28 cellular contexts compared by ENCODE assay signal in genomic region chr18:58668211-58668610, GRCh38. TPM values are rescaled to one million over a fixed set of nuclear protein-coding genes. Genes with fewer than 3 reads are reported as not detected.
DNase-seq lines count a peak whose midpoint lies in the region; ATAC-seq, FAIRE-seq and TF ChIP-seq lines count a peak whose summit lies in the region.
"Had no signal": no experiment of that assay in that cellular context is flagged by ENCODE, and none has a peak within 500 bp of the region (broad histone marks: within the 10 kb centered on the region; RNA-seq: fewer than 3 reads in every experiment).

No MANE protein-coding gene starts in this region.

- H3K27ac Mint-ChIP-seq in stimulated activated naive B cell treated with anti-CD40 and anti-IgM and Interleukin-4, amounts not matched to agents 10 μg/mL and 1 μg/mL and 100 μg/mL, for 72 hours: no peak overlapping the region
- H3K27ac Mint-ChIP-seq: activated CD4-positive, alpha-beta memory T cell treated with anti-CD3 and anti-CD28 coated beads for 36 hours; activated naive CD8-positive, alpha-beta T cell treated with anti-CD3 and anti-CD28 coated beads, Interleukin-2, amount 10 ng/mL, durations not matched to agents 7 days and 5 days; CD8-positive, alpha-beta T cell; natural killer cell; T-helper 17 cell had no signal

- no peak overlapping the region for H3K4me3 Mint-ChIP-seq in stimulated activated naive B cell treated with anti-CD40 and anti-IgM and Interleukin-4, amounts not matched to agents 10 μg/mL and 1 μg/mL and 100 μg/mL, for 72 hours
- H3K4me3 Mint-ChIP-seq: activated CD4-positive, alpha-beta memory T cell treated with anti-CD3 and anti-CD28 coated beads for 36 hours; activated naive CD8-positive, alpha-beta T cell treated with anti-CD3 and anti-CD28 coated beads, Interleukin-2, amount 10 ng/mL, durations not matched to agents 7 days and 5 days; CD8-positive, alpha-beta T cell; natural killer cell; T-helper 17 cell had no signal

- CTCF ChIA-PET in HCT116 (lab: Charles Lee) (no interaction called here), RWPE1 (lab: Yijun Ruan, JAX) (no interaction called here)

- POLR2A ChIA-PET in HCT116 (lab: Charles Lee): interaction anchor here (0.9 to 1.2 kb wide), 2 partner anchors 9 to 136 kb away, joined by 3 read pairs; no protein-coding TSS in a partner anchor
- POLR2A ChIA-PET in RWPE1 (lab: Yijun Ruan, JAX; ENCODE audit: low non-redundant PET): no interaction called here

- H4K20me1 ChIP-seq in HCT116 (ENCODE audit: insufficient read depth): no peaks in the 10 kb centered on the region
- H4K20me1 ChIP-seq in keratinocyte (ENCODE audit: control insufficient read depth, extremely low read depth, insufficient read depth, low read length): no peaks in the 10 kb centered on the region

- TF ChIP-seq CTCF in HCT116 (IDR thresholded peaks at IDR 0.05 in 2 of 3, conservative IDR thresholded peaks at IDR 0.05 in 1 of 3; ENCODE audit: borderline replicate concordance in 1 of 3, insufficient read depth in 1 of 3, low read depth in 2 of 3, low read length in 2 of 3) (no peak), RWPE1 (conservative IDR thresholded peaks at IDR 0.05; ENCODE audit: low read depth) (no peak), keratinocyte (optimal IDR thresholded peaks at IDR 0.05 in 1 of 3, IDR thresholded peaks at IDR 0.05 in 1 of 3, conservative IDR thresholded peaks at IDR 0.05 in 1 of 3; ENCODE audit: extremely low read depth in 1 of 3, insufficient read depth in 2 of 3, low read length in 3 of 3) (no peak)

- no peaks in the 10 kb centered on the region for H3K9me3 Mint-ChIP-seq in stimulated activated naive B cell treated with anti-CD40 and anti-IgM and Interleukin-4, amounts not matched to agents 10 μg/mL and 1 μg/mL and 100 μg/mL, for 72 hours
- H3K9me3 Mint-ChIP-seq: activated CD4-positive, alpha-beta memory T cell treated with anti-CD3 and anti-CD28 coated beads for 36 hours; CD8-positive, alpha-beta T cell; natural killer cell had no signal

- no peaks in the 10 kb centered on the region for H3K9me1 ChIP-seq in keratinocyte (ENCODE audit: control insufficient read depth, extremely low read depth, insufficient read depth, low read length)

- peaks cover 44 to 71% of the 10 kb centered on the region in 2 donors for H3K4me1 Mint-ChIP-seq in stimulated activated naive B cell treated with anti-CD40 and anti-IgM and Interleukin-4, amounts not matched to agents 10 μg/mL and 1 μg/mL and 100 μg/mL, for 72 hours

- no peak for TF ChIP-seq POLR2A in HCT116 (IDR thresholded peaks at IDR 0.05; ENCODE audit: borderline replicate concordance, extremely low read depth, insufficient read depth, insufficient read length)

- H3K36me3 Mint-ChIP-seq in stimulated activated naive B cell treated with anti-CD40 and anti-IgM and Interleukin-4, amounts not matched to agents 10 μg/mL and 1 μg/mL and 100 μg/mL, for 72 hours: peaks cover 6 to 11% of the 10 kb centered on the region in 2 donors
- H3K36me3 Mint-ChIP-seq: natural killer cell had no signal

- H3K4me1 ChIP-seq in HCT116 (ENCODE audit: control insufficient read depth in 1 of 2, insufficient read depth in 2 of 2, low read length in 2 of 2) (peaks cover 46 to 61% of the 10 kb centered on the region in 2 experiments), keratinocyte (ENCODE audit: control insufficient read depth, extremely low read depth, insufficient read depth, low read length) (peaks cover 43% of the 10 kb centered on the region)

- peaks cover 15% of the 10 kb centered on the region for H3K79me2 ChIP-seq in HCT116 (ENCODE audit: insufficient read depth, low read length)
- H3K79me2 ChIP-seq in keratinocyte (ENCODE audit: control insufficient read depth, insufficient read depth, low read length): peaks cover 15% of the 10 kb centered on the region

- ATAC-seq in HCT116: no peak
- ATAC-seq in GM18873 (IDR thresholded peaks at IDR 0.05; ENCODE audit: low FRiP score, unreplicated experiment): no peak
- no peak for ATAC-seq in stimulated activated naive B cell treated with anti-CD40 and anti-IgM and Interleukin-4, amounts not matched to agents 10 μg/mL and 1 μg/mL and 100 μg/mL, for 72 hours (replicated peaks)
- ATAC-seq: activated CD4-positive, CD25-positive, alpha-beta regulatory T cell treated with anti-CD3 and anti-CD28 coated beads, Interleukin-2, amount 50 U/mL, for 24 hours; CD8-positive, alpha-beta T cell; gastroesophageal sphincter; HepG2; natural killer cell; stimulated activated naive CD8-positive, alpha-beta T cell treated with anti-CD3 and anti-CD28 coated beads, Interleukin-15, Interleukin-2, amounts not matched to agents 100 U/mL and 50 U/mL, for 24 hours; T-helper 17 cell had no signal

- BruUV-seq in HCT116 (replicated peaks; lab: Mats Ljungman, UMichigan): no TSS peak

- H3K27me3 ChIP-seq in HCT116 (ENCODE audit: insufficient read depth, low read length): no peaks in the 10 kb centered on the region
- no peaks in the 10 kb centered on the region for H3K27me3 ChIP-seq in keratinocyte (ENCODE audit: control insufficient read depth, extremely low read depth, insufficient read depth, low read length)
- H3K27me3 ChIP-seq: Peyer's patch had no signal

- FAIRE-seq in keratinocyte (lab: Jason Lieb, UNC): no peak
- FAIRE-seq: endometrium, HepG2 had no signal

- no peaks in the 10 kb centered on the region for H3K27me3 Mint-ChIP-seq in stimulated activated naive B cell treated with anti-CD40 and anti-IgM and Interleukin-4, amounts not matched to agents 10 μg/mL and 1 μg/mL and 100 μg/mL, for 72 hours
- H3K27me3 Mint-ChIP-seq: activated CD4-positive, alpha-beta memory T cell treated with anti-CD3 and anti-CD28 coated beads for 36 hours; activated naive CD8-positive, alpha-beta T cell treated with anti-CD3 and anti-CD28 coated beads, Interleukin-2, amount 10 ng/mL, durations not matched to agents 7 days and 5 days; T-helper 17 cell had no signal

- dilution Hi-C loops in keratinocyte (cut with MboI; ENCODE audit: extremely low pct_ligation_motif_present, low sequenced_read_pairs): no loop called here

- H2AFZ ChIP-seq in HCT116 (ENCODE audit: low read depth, low read length, poor library complexity, severe bottlenecking): no peak overlapping the region
- no peak overlapping the region for H2AFZ ChIP-seq in keratinocyte (ENCODE audit: control insufficient read depth, low read length)

- H3K27ac ChIP-seq in HCT116 (ENCODE audit: low read depth, low read length): peak overlapping the region; percentile 80
- H3K27ac ChIP-seq in RWPE1: peak overlapping the region; percentile 68
- H3K27ac ChIP-seq in keratinocyte (ENCODE audit: control insufficient read depth, insufficient read depth, low read length): peak overlapping the region; percentile 93
- H3K27ac ChIP-seq: 22Rv1, gastroesophageal sphincter, HL-60, Peyer's patch had no signal

- H3K36me3 ChIP-seq in HCT116 (ENCODE audit: control insufficient read depth in 1 of 2, insufficient read depth in 2 of 2, low read length in 2 of 2): no peaks in the 10 kb centered on the region
- H3K36me3 ChIP-seq in keratinocyte (ENCODE audit: control insufficient read depth in 2 of 2, extremely low read depth in 1 of 2, insufficient read depth in 2 of 2, low read length in 2 of 2): no peaks in the 10 kb centered on the region
- H3K36me3 ChIP-seq: gastroesophageal sphincter, Peyer's patch had no signal

- H3K4me3 ChIP-seq in HCT116 (replicated peaks in 1 of 2; ENCODE audit: low read depth in 1 of 2, low read length in 2 of 2) (0 out of 4 replicates have a peak overlapping the region, but pooled peaks of 1 of the 2 experiments have one; percentile 19), keratinocyte (ENCODE audit: control insufficient read depth in 2 of 3, extremely low read depth in 1 of 3, insufficient read depth in 2 of 3, low read depth in 1 of 3, low read length in 3 of 3) (no peak overlapping the region)
- H3K4me3 ChIP-seq: gastroesophageal sphincter, Peyer's patch had no signal

- intact Hi-C loops in HCT116 (cut with micrococcal nuclease): loop anchor here (5.0 kb wide), 1 partner anchor 56 kb away; no protein-coding TSS in a partner anchor

- H3K9me3 ChIP-seq in HCT116 (ENCODE audit: control insufficient read depth in 1 of 2, insufficient read depth in 1 of 2, low read depth in 1 of 2, low read length in 2 of 2): no peaks in the 10 kb centered on the region
- no peaks in the 10 kb centered on the region for H3K9me3 ChIP-seq in keratinocyte (ENCODE audit: control insufficient read depth, low read depth, low read length)
- H3K9me3 ChIP-seq: gastroesophageal sphincter, Peyer's patch had no signal

- no peak for TF ChIP-seq RAD21 in HCT116 (IDR thresholded peaks at IDR 0.05; ENCODE audit: low read depth)

- no peaks in the 10 kb centered on the region for H3K9me2 ChIP-seq in HCT116 (ENCODE audit: insufficient read depth)

- DNase-seq in DMS53 (lab: John Stamatoyannopoulos, UW) (peak; percentile 29), DMS53 treated with DMSO at 0.1 percent for 48 hours (lab: John Stamatoyannopoulos, UW; ENCODE audit: unreplicated experiment) (no peak), HCT116 (ENCODE audit: low read depth, low spot score) (peak; percentile 22), RWPE1 (ENCODE audit: low spot score) (no peak), keratinocyte (ENCODE audit: low read depth, low spot score) (no peak), NCI-H526 (lab: John Stamatoyannopoulos, UW) (no peak)
- no peak for DNase-seq in stimulated activated naive B cell treated with anti-CD40 and anti-IgM and Interleukin-4, amounts not matched to agents 10 μg/mL and 1 μg/mL and 100 μg/mL, for 72 hours
- DNase-seq: activated CD4-positive, alpha-beta memory T cell treated with anti-CD3 and anti-CD28 coated beads for 36 hours; activated naive CD8-positive, alpha-beta T cell treated with anti-CD3 and anti-CD28 coated beads, Interleukin-2, amount 10 ng/mL, durations not matched to agents 7 days and 5 days; CD8-positive, alpha-beta T cell; islet precursor cell; natural killer cell; NCI-H1048; NCI-H1694; NCI-H2171 treated with DMSO at 0.1 percent for 48 hours; NCI-H524 treated with DMSO at 0.1 percent for 48 hours; occipital lobe; Peyer's patch; stimulated activated naive CD8-positive, alpha-beta T cell treated with anti-CD3 and anti-CD28 coated beads, Interleukin-15, Interleukin-2, amounts not matched to agents 100 U/mL and 50 U/mL, for 24 hours; T-helper 17 cell had no signal

- RAD21 ChIA-PET in HCT116 (lab: Charles Lee; ENCODE audit: low non-redundant PET in 1 of 2, low total read pairs in 2 of 2, uncharacterized antibody in 2 of 2, unreplicated experiment in 2 of 2): no interaction called here

- H3K4me2 ChIP-seq in HCT116 (ENCODE audit: low read length) (peak overlapping the region; percentile 92), keratinocyte (ENCODE audit: control insufficient read depth, extremely low read depth, insufficient read depth, low read depth, low read length) (peak overlapping the region; percentile 10)

- no peak overlapping the region for H3K9ac ChIP-seq in HCT116 (ENCODE audit: low read length)
- no peak overlapping the region for H3K9ac ChIP-seq in keratinocyte (ENCODE audit: control insufficient read depth, extremely low read depth, insufficient read depth, low read length)

RNA-seq across cellular contexts. Expression of gene MALT1, which starts 3.1 kb away (rescaled TPM):
- total RNA-seq in HCT116 (2021; ENCODE audit: unreplicated experiment): 41.1 TPM
- 18.0 and 23.4 TPM in 2 replicates for polyA plus RNA-seq in HCT116 (2012)
- polyA plus RNA-seq in keratinocyte: 32.4 to 52.1 TPM (median 35.2 TPM) in 3 replicates
- 168 TPM for polyA plus RNA-seq in keratinocyte (2011; ENCODE audit: low read depth)
- polyA plus RNA-seq in keratinocyte (2011; cell fraction: cytosol; rRNA removed): 23.2 and 57.4 TPM in 2 replicates
- polyA plus RNA-seq in keratinocyte (2011; cell fraction: nucleus; rRNA removed): 45.1 and 46.7 TPM in 2 replicates
- 26.7 and 32.1 TPM in 2 replicates for polyA plus RNA-seq in keratinocyte (2012; ENCODE audit: low replicate concordance)
- polyA minus RNA-seq in keratinocyte: 16.7 to 62.3 TPM (median 35.9 TPM) in 3 replicates
- polyA minus RNA-seq in keratinocyte (2011; cell fraction: cytosol; rRNA and poly(A)+ RNA removed): 23.8 TPM
- polyA minus RNA-seq in keratinocyte (2011; cell fraction: nucleus; rRNA and poly(A)+ RNA removed): 29.8 and 58.3 TPM in 2 replicates

RNA-seq across cellular contexts. Expression of gene ALPK2, which starts 39.3 kb away (rescaled TPM):
- total RNA-seq in HCT116 (2021; ENCODE audit: unreplicated experiment): 0.22 TPM
- 0.10 and 0.16 TPM in 2 replicates for polyA plus RNA-seq in HCT116 (2012)
- 0.01 to 0.19 TPM (median 0.07 TPM) in 3 replicates for polyA plus RNA-seq in keratinocyte
- not detected for polyA plus RNA-seq in keratinocyte (2011; ENCODE audit: low read depth)
- 0.07 TPM in 1 of 2 replicates, not detected in the other for polyA plus RNA-seq in keratinocyte (2011; cell fraction: cytosol; rRNA removed)
- 0.05 and 0.12 TPM in 2 replicates for polyA plus RNA-seq in keratinocyte (2011; cell fraction: nucleus; rRNA removed)
- polyA plus RNA-seq in keratinocyte (2012; ENCODE audit: low replicate concordance): 0.05 TPM in 1 of 2 replicates, not detected in the other
- polyA minus RNA-seq in keratinocyte: 0.64 TPM in 1 of 3 replicates, not detected in the others
- polyA minus RNA-seq in keratinocyte (2011; cell fraction: cytosol; rRNA and poly(A)+ RNA removed): not detected
- 0.23 TPM in 1 of 2 replicates, not detected in the other for polyA minus RNA-seq in keratinocyte (2011; cell fraction: nucleus; rRNA and poly(A)+ RNA removed)
- total RNA-seq: dermis microvascular lymphatic vessel endothelial cell had no signal

Comparison
In these comparisons a context has a peak if more than half of its experiments do, and no peak if none do; other contexts are left out.
1. DNase-seq: peak in DMS53 (single experiment) and HCT116 (single experiment); none in DMS53 treated with DMSO at 0.1 percent for 48 hours (single experiment), RWPE1 (single experiment), keratinocyte (single experiment), stimulated activated naive B cell treated with anti-CD40 and anti-IgM and Interleukin-4, amounts not matched to agents 10 μg/mL and 1 μg/mL and 100 μg/mL, for 72 hours (single experiment) and NCI-H526 (0 of 2).
2. Peak in every context shown above with its lines, with median percentiles within 50 percentile points of each other: H3K27ac ChIP-seq.